8 cellular contexts compared by ENCODE assay signal in the genomic region with DNA sequence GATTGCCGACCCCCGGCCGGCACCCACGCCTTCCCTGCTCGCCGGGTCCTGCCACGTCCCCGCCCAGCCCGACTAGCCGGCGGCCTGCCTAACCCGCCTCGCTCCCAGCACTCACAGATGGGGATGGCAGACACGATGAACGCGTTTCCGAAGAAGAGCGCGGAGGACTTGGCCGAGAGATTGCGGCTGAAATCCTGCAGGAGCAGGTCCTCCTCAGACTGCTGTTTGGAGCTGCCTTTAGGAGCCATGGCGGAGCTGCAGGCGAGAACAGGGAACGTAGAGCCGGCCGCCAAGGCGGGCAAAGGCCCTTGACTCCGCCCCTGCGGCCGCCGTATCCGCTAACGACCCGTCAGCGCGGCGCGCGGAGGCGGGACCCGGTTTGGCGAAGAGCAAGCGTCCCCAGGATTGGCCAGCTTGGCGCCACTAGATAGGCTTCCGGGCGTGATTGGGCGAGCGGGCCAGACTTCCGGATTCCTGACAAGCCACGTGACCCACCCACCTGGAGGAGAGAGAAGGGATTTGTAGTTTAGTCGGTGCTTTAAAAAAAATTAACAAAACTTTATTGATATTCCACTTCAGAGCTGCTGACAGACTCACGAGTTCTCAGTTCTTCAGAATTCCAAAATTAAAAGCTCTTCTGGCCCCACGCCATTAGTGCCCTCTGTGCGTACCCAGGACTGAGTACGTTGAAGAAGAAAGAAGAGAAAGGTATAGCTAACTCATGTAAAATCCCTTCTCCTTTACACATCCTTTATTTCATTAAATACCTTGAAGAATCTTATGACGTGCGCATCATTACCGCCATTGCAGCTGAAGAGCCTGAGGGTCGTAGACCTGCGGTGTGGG. TPM values are rescaled to one million over a fixed set of nuclear protein-coding genes. Genes with fewer than 3 reads are reported as not detected.
A peak's percentile ranks its signal among the peaks of the same experiment; 100 is the strongest.
DNase-seq lines count a peak whose midpoint lies in the region; ATAC-seq, FAIRE-seq and TF ChIP-seq lines count a peak whose summit lies in the region.

A gene (minus strand): TSS at position 276 of the 846 bp plus-strand sequence. CDS start 28 bp downstream, at position 248.

- ATAC-seq in GM21515 (IDR thresholded peaks at IDR 0.05; ENCODE audit: unreplicated experiment), result peak; percentile 99

- peak within 1 kb of the TSS; percentile 85 for H3K9ac ChIP-seq in OCI-LY3 (ENCODE audit: low read length)

- H3K27me3 ChIP-seq in OCI-LY3 (ENCODE audit: low read depth, low read length), result no peaks in the 10 kb centered on the region

- peak within 1 kb of the TSS; percentile 99 for H2AFZ ChIP-seq in OCI-LY3 (ENCODE audit: low read depth, low read length)

- TF ChIP-seq CTCF in OCI-LY3 (IDR thresholded peaks at IDR 0.05; ENCODE audit: low read depth, low read length), result no peak

- DNase-seq in D341Med (ENCODE audit: low spot score), result peak; percentile 98
- peak; percentile 75 for DNase-seq in HuH-7 (ENCODE audit: low spot score)
- peak; percentile 98 for DNase-seq in activated CD8-positive, alpha-beta memory T cell treated with anti-CD3 and anti-CD28 coated beads, Interleukin-2, amount 50 U/mL, for 48 hours
- peak; percentile 96 to 99 for DNase-seq in stimulated activated CD8-positive, alpha-beta memory T cell treated with anti-CD3 and anti-CD28 coated beads, Interleukin-15, amount 100 ng/mL, for 4 hours (ENCODE audit: low read depth in 2 of 2)

- peaks cover 34% of the 10 kb centered on the region for H3K36me3 ChIP-seq in OCI-LY3 (replicated peaks; ENCODE audit: low read depth, low read length)
- peaks cover 35% of the 10 kb centered on the region for H3K36me3 ChIP-seq in mesodermal cell (ENCODE audit: control insufficient read depth, insufficient read depth, low read length)

- H4K20me1 ChIP-seq in OCI-LY3 (ENCODE audit: insufficient read depth, low read length), result peaks cover 17% of the 10 kb centered on the region

- H3K27ac ChIP-seq in OCI-LY3 (ENCODE audit: low read length), result peak within 1 kb of the TSS; percentile 61
- peak within 1 kb of the TSS; percentile 93 for H3K27ac ChIP-seq in mesodermal cell (ENCODE audit: low read depth, low read length, severe bottlenecking)

- H3K4me3 ChIP-seq in OCI-LY3 (ENCODE audit: low read length) (peak within 1 kb of the TSS; percentile 84), mesodermal cell (ENCODE audit: extremely low read depth, insufficient read depth, low read length, poor library complexity, severe bottlenecking) (peak within 1 kb of the TSS; percentile 88)

- peak within 1 kb of the TSS; percentile 81 for H3K4me2 ChIP-seq in OCI-LY3 (ENCODE audit: low read length)

- 5 to 9% methylated on average over 43 to 46 of the region's 60 CpGs for WGBS in mesodermal cell (ENCODE audit: insufficient coverage in 2 of 2), 2 experiments

- peak; percentile 98 for FAIRE-seq in endometrium (lab: Jason Lieb, UNC)

- peaks cover 49% of the 10 kb centered on the region for H3K79me2 ChIP-seq in OCI-LY3 (ENCODE audit: low read length)

- H3K9me3 ChIP-seq in OCI-LY3 (ENCODE audit: insufficient read depth, low read length) (peaks cover 4% of the 10 kb centered on the region; the same call in 1 of the 2 replicates), mesodermal cell (ENCODE audit: control insufficient read depth, low read length) (no peaks in the 10 kb centered on the region)

- peaks cover 21% of the 10 kb centered on the region for H3K4me1 ChIP-seq in OCI-LY3 (ENCODE audit: low read length)
- peaks cover 13% of the 10 kb centered on the region for H3K4me1 ChIP-seq in mesodermal cell (ENCODE audit: control insufficient read depth, insufficient read depth, low read length, poor library complexity, severe bottlenecking)

RNA-seq across cellular contexts. Expression of the gene that starts here (rescaled TPM):
- 327 TPM for polyA plus RNA-seq in mesodermal cell (2013, experiment 1 of 2)
- 317 TPM for polyA plus RNA-seq in mesodermal cell (2013, experiment 2 of 2)

Comparison
In these comparisons a context has a peak if more than half of its experiments do, and no peak if none do; other contexts are left out.
1. Peak in every context shown above with its lines: DNase-seq, ATAC-seq, H3K4me3 ChIP-seq and H3K27ac ChIP-seq.